In the genomic region with DNA sequence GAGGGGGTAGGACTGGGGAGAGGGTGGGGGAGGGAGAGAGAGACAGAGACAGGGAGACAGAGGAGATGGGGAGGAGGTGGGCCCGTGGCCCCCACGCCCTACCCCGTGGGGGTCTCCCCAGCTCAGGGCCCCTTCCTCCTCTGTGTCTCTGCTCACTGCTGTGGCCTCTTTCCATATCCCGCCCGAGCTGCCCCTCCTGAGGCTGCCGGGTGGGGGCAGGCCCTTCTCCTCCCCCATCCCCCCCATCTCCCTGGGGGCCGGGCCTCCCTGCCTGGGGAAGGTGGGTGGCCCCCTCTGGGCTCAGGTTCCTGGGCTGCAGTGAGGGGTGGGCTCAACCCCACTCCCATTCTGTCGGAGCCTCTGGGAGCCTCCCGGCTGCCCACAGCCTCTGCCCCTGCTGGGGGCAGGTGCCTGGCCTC, we compare ENCODE assay signal across 10 cellular contexts. TPM values are rescaled to one million over a fixed set of nuclear protein-coding genes. Genes with fewer than 3 reads are reported as not detected.
DNase-seq lines count a peak whose midpoint lies in the region; ATAC-seq and TF ChIP-seq lines count a peak whose summit lies in the region.
"Had no signal": no experiment of that assay in that cellular context is flagged by ENCODE, and none has a peak within 500 bp of the region (broad histone marks: within the 10 kb centered on the region; RNA-seq: fewer than 3 reads in every experiment).

No MANE protein-coding gene starts in this region.

- TF ChIP-seq CTCF in HFFc6 (IDR thresholded peaks at IDR 0.05), result no peak

- no peak overlapping the region for H3K4me3 Mint-ChIP-seq in HFFc6

- peaks cover 11% of the 10 kb centered on the region for H3K27me3 Mint-ChIP-seq in HFFc6 (ENCODE audit: insufficient read depth)

- peaks cover 1% of the 10 kb centered on the region for H3K36me3 Mint-ChIP-seq in HFFc6 (ENCODE audit: low read depth)

- H3K27ac ChIP-seq in cingulate gyrus (ENCODE audit: low read depth, low read length), result peak overlapping the region; percentile 79

- H3K27ac Mint-ChIP-seq in HFFc6, result no peak overlapping the region

- peak; percentile 2 to 11 for ATAC-seq in activated CD4-positive, CD25-positive, alpha-beta regulatory T cell treated with anti-CD3 and anti-CD28 coated beads, Interleukin-2, amount 50 U/mL, for 24 hours
- ATAC-seq in HG02885 (IDR thresholded peaks at IDR 0.05; ENCODE audit: poor library complexity, unreplicated experiment), result peak; percentile 15
- peak; percentile 14 for ATAC-seq in stimulated activated naive CD8-positive, alpha-beta T cell treated with anti-CD3 and anti-CD28 coated beads, Interleukin-15, Interleukin-2, amounts not matched to agents 100 U/mL and 50 U/mL, for 24 hours

- no peaks in the 10 kb centered on the region; the same call in 1 of the 2 replicates for H3K4me1 Mint-ChIP-seq in HFFc6 (ENCODE audit: low read depth)

- peaks cover 1% of the 10 kb centered on the region for H3K9me3 Mint-ChIP-seq in HFFc6

- DNase-seq in activated CD4-positive, CD25-positive, alpha-beta regulatory T cell treated with anti-CD3 and anti-CD28 coated beads, Interleukin-2, amount 50 U/mL, for 72 hours, result no peak
- peak; percentile 68 for DNase-seq in stimulated activated naive CD8-positive, alpha-beta T cell treated with anti-CD3 and anti-CD28 coated beads, Interleukin-15, Interleukin-2, amounts not matched to agents 100 U/mL and 50 U/mL, for 24 hours
- no peak for DNase-seq in inferior parietal cortex (ENCODE audit: extremely low spot score)
- no peak for DNase-seq in HFFc6
- no peak for DNase-seq in occipital lobe (lab: John Stamatoyannopoulos, UW)

RNA-seq across cellular contexts. Expression of a gene that starts 0.3 kb away (rescaled TPM):
- total RNA-seq in HFFc6 (2021; fragmentation: NEBNext Ultra II Directional; extraction: Animal tissue kit (Norgen Biotek cat#: 25700)), result not detected
- total RNA-seq in occipital lobe, result not detected
- total RNA-seq: A172, NCI-H460 had no signal

RNA-seq across cellular contexts. Expression of a gene that starts 10.5 kb away (rescaled TPM):
- not detected for total RNA-seq in HFFc6 (2021; fragmentation: NEBNext Ultra II Directional; extraction: Animal tissue kit (Norgen Biotek cat#: 25700))
- 2.5 TPM for total RNA-seq in occipital lobe
- total RNA-seq: A172, NCI-H460 had no signal

RNA-seq across cellular contexts. Expression of a gene that starts 50.0 kb away (rescaled TPM):
- under 1 TPM in 1 of 6 experiments, not detected in 5; 0.08 TPM for total RNA-seq in HFFc6 (2021; fragmentation: NEBNext Ultra II Directional; extraction: Animal tissue kit (Norgen Biotek cat#: 25700))
- total RNA-seq in occipital lobe, result 0.31 TPM
- total RNA-seq: A172 had no signal
